Comparison of ENCODE assay signal across 26 cellular contexts in the genomic region with DNA sequence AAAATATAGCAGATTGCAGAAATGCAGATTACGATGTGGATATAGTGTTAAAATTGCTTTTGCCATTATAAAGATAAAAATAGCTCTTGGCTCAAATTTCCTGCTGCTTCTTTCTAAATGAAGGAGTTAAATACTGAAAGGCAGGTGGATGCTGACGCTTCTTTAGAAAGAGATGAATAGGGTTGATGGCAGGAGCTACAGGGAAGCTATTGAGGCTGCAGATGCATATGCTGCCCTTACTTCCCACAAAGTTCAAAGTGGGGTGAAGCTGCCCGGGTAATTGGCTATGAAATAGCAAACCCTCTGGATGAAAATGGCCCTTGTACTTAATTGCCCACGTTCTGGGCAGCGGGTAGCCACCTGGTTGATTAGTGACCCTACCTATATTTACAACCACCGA.
"Had no signal": no experiment of that assay in that cellular context is flagged by ENCODE, and none has a peak within 500 bp of the region (broad histone marks: within the 10 kb centered on the region; RNA-seq: fewer than 3 reads in every experiment).

No MANE protein-coding gene starts in this region.

- H3K4me1 Mint-ChIP-seq: activated B cell treated with CpG ODN at 0.5 μM for 24 hours; activated CD4-positive, alpha-beta memory T cell treated with anti-CD3 and anti-CD28 coated beads, Interleukin-2, amount 10 ng/mL, durations not matched to agents 7 days and 5 days; activated CD8-positive, alpha-beta memory T cell treated with anti-CD3 and anti-CD28 coated beads, Interleukin-2, amount 10 ng/mL, durations not matched to agents 7 days and 5 days; activated naive CD8-positive, alpha-beta T cell treated with anti-CD3 and anti-CD28 coated beads, Interleukin-2, amount 10 ng/mL, durations not matched to agents 7 days and 5 days; endodermal cell; immature natural killer cell; nephron; stimulated activated effector memory CD8-positive, alpha-beta T cell treated with anti-CD3 and anti-CD28 coated beads, Interleukin-12 subunit alpha, Interleukin-12 subunit beta, amount 100 ng/mL, for 72 hours had no signal

- H3K9me3 Mint-ChIP-seq: activated CD4-positive, alpha-beta memory T cell treated with anti-CD3 and anti-CD28 coated beads, Interleukin-2, amount 10 ng/mL, durations not matched to agents 7 days and 5 days; activated naive CD8-positive, alpha-beta T cell treated with anti-CD3 and anti-CD28 coated beads, Interleukin-2, amount 10 ng/mL, durations not matched to agents 7 days and 5 days had no signal

- H3K27ac Mint-ChIP-seq: activated B cell treated with CpG ODN at 0.5 μM for 24 hours; activated CD4-positive, alpha-beta memory T cell treated with anti-CD3 and anti-CD28 coated beads, Interleukin-2, amount 10 ng/mL, durations not matched to agents 7 days and 5 days; activated CD8-positive, alpha-beta memory T cell treated with anti-CD3 and anti-CD28 coated beads, Interleukin-2, amount 10 ng/mL, durations not matched to agents 7 days and 5 days; activated naive CD8-positive, alpha-beta T cell treated with anti-CD3 and anti-CD28 coated beads, Interleukin-2, amount 10 ng/mL, durations not matched to agents 7 days and 5 days; endodermal cell; immature natural killer cell; nephron; stimulated activated effector memory CD8-positive, alpha-beta T cell treated with anti-CD3 and anti-CD28 coated beads, Interleukin-12 subunit alpha, Interleukin-12 subunit beta, amount 100 ng/mL, for 72 hours had no signal

- H3K36me3 ChIP-seq: left ventricle myocardium inferior, sigmoid colon, stomach, vagina had no signal

- H3K27me3 Mint-ChIP-seq: activated B cell treated with CpG ODN at 0.5 μM for 24 hours; activated CD4-positive, alpha-beta memory T cell treated with anti-CD3 and anti-CD28 coated beads, Interleukin-2, amount 10 ng/mL, durations not matched to agents 7 days and 5 days; activated CD8-positive, alpha-beta memory T cell treated with anti-CD3 and anti-CD28 coated beads, Interleukin-2, amount 10 ng/mL, durations not matched to agents 7 days and 5 days; activated naive CD8-positive, alpha-beta T cell treated with anti-CD3 and anti-CD28 coated beads, Interleukin-2, amount 10 ng/mL, durations not matched to agents 7 days and 5 days had no signal

- H3K9me3 ChIP-seq: body of pancreas, left ventricle myocardium inferior, sigmoid colon, vagina had no signal

- H3K4me3 ChIP-seq: body of pancreas, dorsolateral prefrontal cortex, left ventricle myocardium inferior, sigmoid colon, stomach, vagina had no signal

- H3K4me3 Mint-ChIP-seq: activated B cell treated with CpG ODN at 0.5 μM for 24 hours; activated CD4-positive, alpha-beta memory T cell treated with anti-CD3 and anti-CD28 coated beads, Interleukin-2, amount 10 ng/mL, durations not matched to agents 7 days and 5 days; activated CD8-positive, alpha-beta memory T cell treated with anti-CD3 and anti-CD28 coated beads, Interleukin-2, amount 10 ng/mL, durations not matched to agents 7 days and 5 days; activated naive CD8-positive, alpha-beta T cell treated with anti-CD3 and anti-CD28 coated beads, Interleukin-2, amount 10 ng/mL, durations not matched to agents 7 days and 5 days; endodermal cell; immature natural killer cell; nephron; stimulated activated effector memory CD8-positive, alpha-beta T cell treated with anti-CD3 and anti-CD28 coated beads, Interleukin-12 subunit alpha, Interleukin-12 subunit beta, amount 100 ng/mL, for 72 hours had no signal

- H3K27ac ChIP-seq: body of pancreas, dorsolateral prefrontal cortex, epithelial cell of prostate, foreskin keratinocyte, left ventricle myocardium inferior, parathyroid adenoma, sigmoid colon, stomach, vagina had no signal

- H3K4me1 ChIP-seq: body of pancreas, foreskin keratinocyte, left ventricle myocardium inferior, parathyroid adenoma, sigmoid colon, stomach, vagina had no signal

- H3K27me3 ChIP-seq: body of pancreas, foreskin keratinocyte, sigmoid colon, stomach, vagina had no signal

- ATAC-seq: activated CD8-positive, alpha-beta memory T cell treated with anti-CD3 and anti-CD28 coated beads, Interleukin-2, amount 10 ng/mL, durations not matched to agents 7 days and 5 days; body of pancreas; foreskin keratinocyte; stimulated activated effector memory CD8-positive, alpha-beta T cell treated with anti-CD3 and anti-CD28 coated beads, Interleukin-12 subunit alpha, Interleukin-12 subunit beta, amount 100 ng/mL, for 72 hours had no signal

- H3K36me3 Mint-ChIP-seq: activated CD8-positive, alpha-beta memory T cell treated with anti-CD3 and anti-CD28 coated beads, Interleukin-2, amount 10 ng/mL, durations not matched to agents 7 days and 5 days; activated naive CD8-positive, alpha-beta T cell treated with anti-CD3 and anti-CD28 coated beads, Interleukin-2, amount 10 ng/mL, durations not matched to agents 7 days and 5 days; immature natural killer cell; stimulated activated effector memory CD8-positive, alpha-beta T cell treated with anti-CD3 and anti-CD28 coated beads, Interleukin-12 subunit alpha, Interleukin-12 subunit beta, amount 100 ng/mL, for 72 hours had no signal

- DNase-seq: activated B cell treated with CpG ODN at 0.5 μM for 24 hours; activated CD4-positive, alpha-beta memory T cell treated with anti-CD3 and anti-CD28 coated beads, Interleukin-2, amount 10 ng/mL, durations not matched to agents 7 days and 5 days; activated CD4-positive, alpha-beta T cell treated with anti-CD3 and anti-CD28 coated beads for 4 hours; activated CD8-positive, alpha-beta memory T cell treated with anti-CD3 and anti-CD28 coated beads, Interleukin-2, amount 10 ng/mL, durations not matched to agents 7 days and 5 days; activated naive CD4-positive, alpha-beta T cell; activated naive CD8-positive, alpha-beta T cell treated with anti-CD3 and anti-CD28 coated beads, Interleukin-2, amount 10 ng/mL, durations not matched to agents 7 days and 5 days; body of pancreas; dorsolateral prefrontal cortex; endodermal cell; foreskin keratinocyte; glutamatergic neuron; hypothalamus; immature natural killer cell; kidney glomerular epithelial cell; left ventricle myocardium inferior; mammary epithelial cell; midbrain; sigmoid colon; stimulated activated CD4-positive, alpha-beta T cell treated with anti-CD3 and anti-CD28 coated beads, Interleukin-4, amount 100 ng/mL, for 24 hours; stomach; trophoblast cell had no signal
